In genomic region chr2:214683557-214683956, GRCh38 we compare ENCODE assay signal across 8 cellular contexts.
DNase-seq lines count a peak whose midpoint lies in the region; ATAC-seq and TF ChIP-seq lines count a peak whose summit lies in the region.
"Not testable (repeated sequence)": the region's sequence is repeated elsewhere in the genome, so short reads cannot be mapped to it uniquely, and the experiment has no call there.

No MANE protein-coding gene starts in this region.

- not testable (repeated sequence) for H3F3A ChIP-seq in PC-9 (ENCODE audit: insufficient read depth, low read depth)

- not testable (repeated sequence) for BruUV-seq in PC-9 (replicated peaks; lab: Mats Ljungman, UMichigan)

- H3K79me2 ChIP-seq in PC-9 (ENCODE audit: low read depth): not testable (repeated sequence)

- H3K27ac Mint-ChIP-seq in activated naive CD8-positive, alpha-beta T cell: not testable (repeated sequence)
- peak overlapping the region; percentile 51 to 94 (median 80) for H3K27ac Mint-ChIP-seq in naive thymus-derived CD4-positive, alpha-beta T cell

- peaks cover 12% of the 10 kb centered on the region; the same call in 1 of the 2 replicates for H3K4me1 ChIP-seq in PC-9 (replicated peaks; ENCODE audit: insufficient read depth)
- not testable (repeated sequence) for H3K4me1 ChIP-seq in naive thymus-derived CD4-positive, alpha-beta T cell (ENCODE audit: control insufficient read depth in 2 of 2, insufficient read depth in 2 of 2, low read length in 2 of 2)

- ATAC-seq in GM19351 (IDR thresholded peaks at IDR 0.05; ENCODE audit: unreplicated experiment) (peak; percentile 68), HG02642 (IDR thresholded peaks at IDR 0.05; ENCODE audit: poor library complexity, unreplicated experiment) (peak; percentile 70), HG03521 (IDR thresholded peaks at IDR 0.05; ENCODE audit: unreplicated experiment) (peak; percentile 52)
- not testable (repeated sequence) for ATAC-seq in naive thymus-derived CD4-positive, alpha-beta T cell

- H3K9me2 ChIP-seq in PC-9 (ENCODE audit: insufficient read depth): not testable (repeated sequence)

- H3K4me3 ChIP-seq in AG09309 (ENCODE audit: control insufficient read depth, low read depth, low read length) (peak overlapping the region; percentile 23), PC-9 (peak overlapping the region; percentile 55)
- peak overlapping the region; percentile 24 for H3K4me3 ChIP-seq in naive thymus-derived CD4-positive, alpha-beta T cell (ENCODE audit: low read length)

- not testable (repeated sequence) for H3K27me3 ChIP-seq in PC-9 (ENCODE audit: insufficient read depth, low read depth); naive thymus-derived CD4-positive, alpha-beta T cell (ENCODE audit: control insufficient read depth in 2 of 2, insufficient read depth in 2 of 2, low read length in 2 of 2)

- not testable (repeated sequence) for H3K36me3 Mint-ChIP-seq in activated naive CD8-positive, alpha-beta T cell; naive thymus-derived CD4-positive, alpha-beta T cell

- H3K4me3 Mint-ChIP-seq in activated naive CD8-positive, alpha-beta T cell: peak overlapping the region; percentile 80
- peak overlapping the region; percentile 78 to 90 (median 84) for H3K4me3 Mint-ChIP-seq in naive thymus-derived CD4-positive, alpha-beta T cell

- peak overlapping the region; percentile 72 for H3K4me2 ChIP-seq in PC-9

- not testable (repeated sequence) for H3K36me3 ChIP-seq in PC-9 (ENCODE audit: low read depth); naive thymus-derived CD4-positive, alpha-beta T cell (ENCODE audit: control insufficient read depth in 2 of 3, insufficient read depth in 3 of 3, low read length in 3 of 3)

- POLR2A ChIA-PET in PC-9 (lab: Charles Lee; ENCODE audit: unreplicated experiment); naive thymus-derived CD4-positive, alpha-beta T cell (lab: Charles Lee): not testable (repeated sequence)

- CTCF ChIA-PET in PC-9 (lab: Charles Lee); naive thymus-derived CD4-positive, alpha-beta T cell (lab: Charles Lee): not testable (repeated sequence)

- H3K27me3 Mint-ChIP-seq in activated naive CD8-positive, alpha-beta T cell; naive thymus-derived CD4-positive, alpha-beta T cell: not testable (repeated sequence)

- intact Hi-C loops in PC-9 (cut with micrococcal nuclease; ENCODE audit: unreplicated experiment): not testable (repeated sequence)
- intact Hi-C loops in naive thymus-derived CD4-positive, alpha-beta T cell (cut with micrococcal nuclease): loop anchor here (2.0 to 5.0 kb wide), 2 partner anchors 124 to 125 kb away; partner anchors contain the start of gene BARD1 (in 2 of the 2)

- DNase-seq in AG09309 (ENCODE audit: low read depth); PC-9; epithelial cell of prostate (ENCODE audit: low read depth, low spot score): not testable (repeated sequence)
- DNase-seq in naive thymus-derived CD4-positive, alpha-beta T cell: peak in 5 of 9 donors; percentile 4 to 33 (median 21)

- not testable (repeated sequence) for TF ChIP-seq CTCF in AG09309 (IDR thresholded peaks at IDR 0.05; ENCODE audit: control insufficient read depth, insufficient read depth, low read depth, low read length, missing control alignments); PC-9 (conservative IDR thresholded peaks at IDR 0.05)

- not testable (repeated sequence) for H3K4me1 Mint-ChIP-seq in activated naive CD8-positive, alpha-beta T cell (ENCODE audit: low read depth)
- peaks cover 2 to 18% (median 15%) of the 10 kb centered on the region in 7 donors for H3K4me1 Mint-ChIP-seq in naive thymus-derived CD4-positive, alpha-beta T cell

- H3K9me3 Mint-ChIP-seq in activated naive CD8-positive, alpha-beta T cell (ENCODE audit: low read depth): not testable (repeated sequence)
- peaks cover 0 to 15% (median 2%) of the 10 kb centered on the region in 11 donors for H3K9me3 Mint-ChIP-seq in naive thymus-derived CD4-positive, alpha-beta T cell

- not testable (repeated sequence) for H3K27ac ChIP-seq in PC-9; naive thymus-derived CD4-positive, alpha-beta T cell (ENCODE audit: low read depth, low read length)
- H3K27ac ChIP-seq in epithelial cell of prostate: peak overlapping the region; percentile 50

- H4K20me1 ChIP-seq in PC-9 (ENCODE audit: insufficient read depth): not testable (repeated sequence)

- peak overlapping the region; percentile 77 for H2AFZ ChIP-seq in PC-9

- H3K9me3 ChIP-seq in PC-9 (ENCODE audit: insufficient read depth, low read depth); naive thymus-derived CD4-positive, alpha-beta T cell (ENCODE audit: control insufficient read depth in 2 of 3, low read length in 3 of 3): not testable (repeated sequence)
